Comparison of ENCODE assay signal across 13 cellular contexts in the genomic region with DNA sequence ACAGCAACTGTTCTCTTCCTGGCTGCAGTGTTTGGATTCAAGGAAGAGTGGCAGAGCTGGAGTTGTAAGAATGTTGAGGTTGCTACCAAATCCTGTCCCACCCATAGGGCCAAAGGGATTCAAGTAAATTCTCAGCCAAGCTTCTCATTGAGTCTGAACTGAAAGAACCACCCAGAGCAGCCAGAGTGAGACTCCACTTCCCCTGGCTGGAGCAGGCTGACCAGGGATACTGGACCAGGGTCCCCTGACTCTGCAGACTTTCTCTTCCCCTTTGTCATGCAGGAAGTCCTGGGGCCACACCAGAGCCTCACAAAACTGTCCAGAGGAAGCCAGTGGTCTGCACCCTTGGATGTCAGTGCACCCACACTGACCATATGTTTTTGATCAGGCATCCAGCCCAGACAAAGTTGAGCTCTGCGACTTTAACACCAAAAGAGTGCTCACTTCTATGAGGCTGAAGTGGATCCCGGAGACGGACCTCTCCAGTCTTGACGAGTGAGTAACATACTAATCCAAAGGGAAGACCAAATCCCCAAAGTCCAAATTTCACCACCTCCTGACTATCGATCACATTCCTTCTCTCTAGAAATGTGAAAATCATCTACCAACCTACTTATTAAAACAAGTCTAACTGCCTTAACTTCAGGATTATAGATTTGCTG.
DNase-seq lines count a peak whose midpoint lies in the region; TF ChIP-seq lines count a peak whose summit lies in the region.
"Had no signal": no experiment of that assay in that cellular context is flagged by ENCODE, and none has a peak within 500 bp of the region (broad histone marks: within the 10 kb centered on the region; RNA-seq: fewer than 3 reads in every experiment).

No MANE protein-coding gene starts in this region.

- H3K4me3 ChIP-seq in AG09309 (ENCODE audit: control insufficient read depth, low read depth, low read length), result peak overlapping the region; percentile 2
- H3K4me3 ChIP-seq in HUES6 (ENCODE audit: low read depth, low read length), result no peak overlapping the region
- H3K4me3 ChIP-seq: upper lobe of right lung had no signal

- peaks cover 37% of the 10 kb centered on the region for H3K4me1 ChIP-seq in HUES6 (ENCODE audit: control insufficient read depth, insufficient read depth, low read length)
- H3K4me1 ChIP-seq: BE2C had no signal

- H3K36me3 Mint-ChIP-seq in nephron (ENCODE audit: low read depth) (peaks cover 6% of the 10 kb centered on the region), nephron progenitor cell (ENCODE audit: low read depth) (peaks cover 43% of the 10 kb centered on the region)
- H3K36me3 Mint-ChIP-seq: naive B cell had no signal

- H3K9ac ChIP-seq in HUES6 (ENCODE audit: low read length), result peak overlapping the region; percentile 2

- no peaks in the 10 kb centered on the region for H3K9me3 ChIP-seq in HUES6 (ENCODE audit: control insufficient read depth, insufficient read depth, low read depth, low read length)
- H3K9me3 ChIP-seq: BE2C, upper lobe of right lung had no signal

- peak overlapping the region in 2 of 3 experiments; percentile 15 to 55 for H3K27ac Mint-ChIP-seq in nephron
- no peak overlapping the region for H3K27ac Mint-ChIP-seq in nephron progenitor cell
- H3K27ac Mint-ChIP-seq: naive B cell had no signal

- no peak overlapping the region for H3K27ac ChIP-seq in HUES6 (ENCODE audit: low read depth, low read length)
- H3K27ac ChIP-seq: upper lobe of right lung had no signal

- H3K9me3 Mint-ChIP-seq in nephron, result no peaks in the 10 kb centered on the region
- H3K9me3 Mint-ChIP-seq in nephron progenitor cell, result peaks cover 11% of the 10 kb centered on the region
- H3K9me3 Mint-ChIP-seq: naive B cell had no signal

- H3K36me3 ChIP-seq in HUES6 (ENCODE audit: control insufficient read depth, insufficient read depth, low read length), result no peaks in the 10 kb centered on the region
- H3K36me3 ChIP-seq: BE2C, upper lobe of right lung had no signal

- peak overlapping the region in 2 of 3 experiments; percentile 65 to 75 for H3K4me3 Mint-ChIP-seq in nephron
- no peak overlapping the region for H3K4me3 Mint-ChIP-seq in nephron progenitor cell

- H3K27me3 Mint-ChIP-seq in nephron (ENCODE audit: low read depth) (peaks cover 6% of the 10 kb centered on the region), nephron progenitor cell (ENCODE audit: low read depth, poor library complexity) (peaks cover 4% of the 10 kb centered on the region)

- DNase-seq in AG09309 (ENCODE audit: low read depth) (no peak), fibroblast of gingiva (ENCODE audit: low read depth) (peak; percentile 61), HCEC 1CT (no peak), 8988T (no peak), nephron progenitor cell (no peak), NCI-H2171 (lab: John Stamatoyannopoulos, UW) (no peak)
- DNase-seq: BE2C; effector memory CD4-positive, alpha-beta T cell; MM.1S; naive B cell; upper lobe of right lung had no signal

- H3K4me1 Mint-ChIP-seq in nephron (peaks cover 48% of the 10 kb centered on the region), nephron progenitor cell (peaks cover 48% of the 10 kb centered on the region)

- no peaks in the 10 kb centered on the region for H3K27me3 ChIP-seq in HUES6 (ENCODE audit: control insufficient read depth, insufficient read depth, low read length)
- H3K27me3 ChIP-seq: upper lobe of right lung had no signal

- no peak for TF ChIP-seq CTCF in AG09309 (IDR thresholded peaks at IDR 0.05; ENCODE audit: control insufficient read depth, insufficient read depth, low read depth, low read length, missing control alignments)
- no peak for TF ChIP-seq CTCF in nephron (IDR thresholded peaks at IDR 0.05; ENCODE audit: unreplicated experiment in 3 of 3)
- TF ChIP-seq CTCF in nephron progenitor cell (IDR thresholded peaks at IDR 0.05), result no peak
